In genomic region chr1:160069460-160070231, GRCh38 we compare ENCODE assay signal across 9 cellular contexts. TPM values are rescaled to one million over a fixed set of nuclear protein-coding genes. Genes with fewer than 3 reads are reported as not detected.
DNase-seq lines count a peak whose midpoint lies in the region; ATAC-seq, FAIRE-seq and TF ChIP-seq lines count a peak whose summit lies in the region.
"Had no signal": no experiment of that assay in that cellular context is flagged by ENCODE, and none has a peak within 500 bp of the region (broad histone marks: within the 10 kb centered on the region; RNA-seq: fewer than 3 reads in every experiment).

Gene KCNJ10 (minus strand): TSS chr1:160070160. CDS start chr1:160042532, 27,628 bp downstream.

- no peaks in the 10 kb centered on the region for H3K36me3 Mint-ChIP-seq in T-helper 1 cell treated with Interleukin-12 subunit alpha and Interleukin-12 subunit beta and Interleukin-4 antibody, amounts not matched to agents 30 μg/mL and 1 μg/mL, for 36 hours (ENCODE audit: low read depth)

- peak within 1 kb of the TSS; percentile 92 for H3K4me2 ChIP-seq in HepG2 (ENCODE audit: low read depth, low read length)

- no TSS peak for BruUV-seq in HepG2 (replicated peaks; lab: Mats Ljungman, UMichigan)

- no peak for FAIRE-seq in HepG2 (lab: Jason Lieb, UNC)

- peak within 1 kb of the TSS; percentile 80 for H2AFZ ChIP-seq in HepG2 (ENCODE audit: low read length)

- CTCF ChIA-PET in HepG2 (lab: Yijun Ruan, JAX; ENCODE audit: low intra/inter-chr PET ratio, low total read pairs), result no interaction called here

- peaks cover 3% of the 10 kb centered on the region for H3K79me2 ChIP-seq in HepG2 (ENCODE audit: insufficient read depth, low read length)

- no peak for TF ChIP-seq EP300 in HepG2 (IDR thresholded peaks at IDR 0.05; ENCODE audit: low read depth in 2 of 2, low read length in 2 of 2)
- no peak for TF ChIP-seq EP300 in HepG2 (CRISPR knock-in tag; IDR thresholded peaks at IDR 0.05; ENCODE audit: borderline replicate concordance)
- no peak for TF ChIP-seq EP300 in suprapubic skin (IDR thresholded peaks at IDR 0.05)

- 33% methylated on average over 4 of the region's 32 CpGs for WGBS in HepG2 (ENCODE audit: low lambda C conversion rate)
- WGBS in suprapubic skin, result 15% methylated on average over 28 of the region's 32 CpGs

- H3K36me3 ChIP-seq in ascending aorta (no peaks in the 10 kb centered on the region), HepG2 (replicated peaks in 1 of 2; ENCODE audit: control insufficient read depth in 1 of 2, insufficient read depth in 2 of 2, low read length in 2 of 2) (no peaks in the 10 kb centered on the region; a peak in 1 of 5 replicates), suprapubic skin (no peaks in the 10 kb centered on the region)

- no peak for TF ChIP-seq CTCF in ascending aorta (IDR thresholded peaks at IDR 0.05)
- TF ChIP-seq CTCF in HepG2 (CRISPR knock-in tag; IDR thresholded peaks at IDR 0.05), result no peak
- no peak for TF ChIP-seq CTCF in suprapubic skin (IDR thresholded peaks at IDR 0.05)

- TF ChIP-seq POLR2A in HepG2 (IDR thresholded peaks at IDR 0.05; ENCODE audit: insufficient read depth in 1 of 2, low read depth in 2 of 2, low read length in 2 of 2) (no peak), suprapubic skin (IDR thresholded peaks at IDR 0.05) (no peak)

- no peaks in the 10 kb centered on the region for H3K9me3 Mint-ChIP-seq in T-helper 1 cell treated with Interleukin-12 subunit alpha and Interleukin-12 subunit beta and Interleukin-4 antibody, amounts not matched to agents 30 μg/mL and 1 μg/mL, for 36 hours

- peak; percentile 17 for ATAC-seq in HepG2
- no peak for ATAC-seq in GM21360 (IDR thresholded peaks at IDR 0.05; ENCODE audit: unreplicated experiment)

- H3K4me1 ChIP-seq in ascending aorta (peaks cover 0 to 7% of the 10 kb centered on the region in 2 donors), HepG2 (ENCODE audit: insufficient read depth, low read length) (peaks cover 83% of the 10 kb centered on the region), suprapubic skin (peaks cover 14% of the 10 kb centered on the region)

- no peak within 1 kb of the TSS for H3K27ac Mint-ChIP-seq in T-helper 1 cell treated with Interleukin-12 subunit alpha and Interleukin-12 subunit beta and Interleukin-4 antibody, amounts not matched to agents 30 μg/mL and 1 μg/mL, for 36 hours

- DNase-seq in T-helper 1 cell (no peak), ascending aorta (ENCODE audit: low spot score in 2 of 2) (no peak), HepG2 (ENCODE audit: low spot score) (no peak), suprapubic skin (ENCODE audit: low spot score in 2 of 2) (no peak), iPS-NIHi11 (ENCODE audit: low spot score) (no peak)
- no peak for DNase-seq in activated CD4-positive, alpha-beta T cell treated with anti-CD3 and anti-CD28 coated beads for 48 hours

- H3K27me3 ChIP-seq in ascending aorta (no peaks in the 10 kb centered on the region), HepG2 (ENCODE audit: control insufficient read depth in 1 of 2, insufficient read depth in 2 of 2, low read length in 2 of 2) (no peaks in the 10 kb centered on the region; a peak in 1 of 5 replicates), suprapubic skin (peaks cover 15% of the 10 kb centered on the region)

- H3K4me3 ChIP-seq in ascending aorta (peak within 1 kb of the TSS; percentile 51 to 67), HepG2 (replicated peaks in 1 of 3; ENCODE audit: insufficient read depth in 1 of 3, low read depth in 2 of 3, low read length in 3 of 3) (peak within 1 kb of the TSS; percentile 80 to 87 (median 83)), suprapubic skin (peak within 1 kb of the TSS; percentile 51)

- peak within 1 kb of the TSS; percentile 72 for H3K9ac ChIP-seq in HepG2 (ENCODE audit: insufficient read depth, low read depth, low read length)

- in situ Hi-C loops in HepG2 (cut with HindIII; ENCODE audit: extremely low pct_ligation_motif_present, low pct_unique_long_range_greater_than_20kb), result no loop called here

- no peak for TF ChIP-seq RAD21 in HepG2 (CRISPR knock-in tag; IDR thresholded peaks at IDR 0.05)

- H3K4me3 Mint-ChIP-seq in T-helper 1 cell treated with Interleukin-12 subunit alpha and Interleukin-12 subunit beta and Interleukin-4 antibody, amounts not matched to agents 30 μg/mL and 1 μg/mL, for 36 hours, result peak within 1 kb of the TSS; percentile 86

- POLR2A ChIA-PET in HepG2 (lab: Yijun Ruan, JAX), result interaction anchor here (0.9 to 3.4 kb wide), 6 partner anchors 9 to 193 kb away, joined by 4 to 25 read pairs (median 5); partner anchors contain the start of genes DCAF8, IGSF8 and PIGM

- no peaks in the 10 kb centered on the region for H4K20me1 ChIP-seq in HepG2 (ENCODE audit: insufficient read depth, low read length)

- H3K27me3 Mint-ChIP-seq in T-helper 1 cell treated with Interleukin-12 subunit alpha and Interleukin-12 subunit beta and Interleukin-4 antibody, amounts not matched to agents 30 μg/mL and 1 μg/mL, for 36 hours (ENCODE audit: low read depth), result peaks cover 63% of the 10 kb centered on the region

- no peak within 1 kb of the TSS for H3K27ac ChIP-seq in ascending aorta
- H3K27ac ChIP-seq in HepG2 (ENCODE audit: extremely low read length, insufficient read depth, low read length), result peak within 1 kb of the TSS; percentile 39
- no peak within 1 kb of the TSS for H3K27ac ChIP-seq in suprapubic skin

- intact Hi-C loops in ascending aorta (cut with DNase I), result no loop called here
- intact Hi-C loops in HepG2 (cut with micrococcal nuclease; ENCODE audit: unreplicated experiment), result loop anchor here (1.0 kb wide), 2 partner anchors 16 to 37 kb away; no protein-coding TSS in a partner anchor

- H3K4me1 Mint-ChIP-seq in T-helper 1 cell treated with Interleukin-12 subunit alpha and Interleukin-12 subunit beta and Interleukin-4 antibody, amounts not matched to agents 30 μg/mL and 1 μg/mL, for 36 hours (ENCODE audit: low read depth), result peaks cover 13% of the 10 kb centered on the region

- no peaks in the 10 kb centered on the region for H3K9me3 ChIP-seq in ascending aorta
- no peaks in the 10 kb centered on the region for H3K9me3 ChIP-seq in HepG2 (ENCODE audit: low read length)
- no peaks in the 10 kb centered on the region for H3K9me3 ChIP-seq in suprapubic skin

TF ChIP-seq in HepG2, 621 proteins besides CTCF, POLR2A, EP300 and RAD21 (continues in another document):
- TF ChIP-seq ZNF777 (CRISPR knock-in tag; IDR thresholded peaks at IDR 0.05) (peak; percentile 87), RBAK (CRISPR knock-in tag; IDR thresholded peaks at IDR 0.05) (no peak), TFE3 (CRISPR knock-in tag; IDR thresholded peaks at IDR 0.05) (no peak), ZNF280B (CRISPR knock-in tag; IDR thresholded peaks at IDR 0.05; ENCODE audit: borderline replicate concordance) (no peak), ZNF891 (CRISPR knock-in tag; IDR thresholded peaks at IDR 0.05) (peak; percentile 54; the same call in 1 of the 2 replicates), HOXA9 (CRISPR knock-in tag; IDR thresholded peaks at IDR 0.05; ENCODE audit: borderline replicate concordance) (no peak), CHD2 (IDR thresholded peaks at IDR 0.05; ENCODE audit: low read depth, low read length) (no peak), KLF13 (CRISPR knock-in tag; IDR thresholded peaks at IDR 0.05) (no peak), RBFOX2 (IDR thresholded peaks at IDR 0.05; ENCODE audit: low read depth, low read length) (peak; percentile 60)

RNA-seq across cellular contexts. Expression of gene KCNJ10, which starts in this region (rescaled TPM):
- total RNA-seq in ascending aorta (not detected), HepG2 (2016; rRNA removed; fragmentation: Illumina TruSeq; extraction: Trizol) (4.1 and 4.4 TPM in 2 replicates), suprapubic skin (not detected)
- total RNA-seq in HepG2 (2016; cell fraction: cytosol; rRNA removed; fragmentation: Illumina TruSeq; extraction: Trizol; ENCODE audit: low read depth), result 1.3 and 1.6 TPM in 2 replicates
- 3.2 and 4.0 TPM in 2 replicates for total RNA-seq in HepG2 (2016; cell fraction: insoluble cytoplasmic fraction; rRNA removed; fragmentation: Illumina TruSeq; extraction: Trizol)
- total RNA-seq in HepG2 (2016; cell fraction: membrane; rRNA removed; fragmentation: Illumina TruSeq; extraction: Trizol), result 3.8 and 4.4 TPM in 2 replicates
- 8.4 and 9.2 TPM in 2 replicates for total RNA-seq in HepG2 (2016; cell fraction: nucleus; rRNA removed; fragmentation: Illumina TruSeq; extraction: Trizol)
- polyA plus RNA-seq in HepG2 (2011; rRNA removed), result 9.9 and 10.3 TPM in 2 replicates
- 5.4 and 7.7 TPM in 2 replicates for polyA plus RNA-seq in HepG2 (2011; cell fraction: cytosol; rRNA removed)
- polyA plus RNA-seq in HepG2 (2011; cell fraction: nucleus; rRNA removed), result 16.5 and 20.7 TPM in 2 replicates
- polyA plus RNA-seq in HepG2 (2012), result 3.2 and 4.8 TPM in 2 replicates
- 1.4 and 1.8 TPM in 2 replicates for polyA plus RNA-seq in HepG2 (2016; cell fraction: cytosol; fragmentation: Illumina TruSeq; extraction: Trizol; ENCODE audit: low read depth)
- 6.3 and 7.5 TPM in 2 replicates for polyA plus RNA-seq in HepG2 (2016; cell fraction: insoluble cytoplasmic fraction; fragmentation: Illumina TruSeq; extraction: Trizol; ENCODE audit: low read depth)
- polyA plus RNA-seq in HepG2 (2016; cell fraction: membrane; fragmentation: Illumina TruSeq; extraction: Trizol; ENCODE audit: low read depth), result 3.7 and 3.9 TPM in 2 replicates
- polyA plus RNA-seq in HepG2 (2016; cell fraction: nucleus; fragmentation: Illumina TruSeq; extraction: Trizol; ENCODE audit: insufficient read depth, low read depth), result 20.4 and 22.0 TPM in 2 replicates
- polyA minus RNA-seq in HepG2 (2011; rRNA and poly(A)+ RNA removed; ENCODE audit: low replicate concordance), result 34.8 TPM in 1 of 2 replicates, not detected in the other
- 4.8 and 5.5 TPM in 2 replicates for polyA minus RNA-seq in HepG2 (2011; cell fraction: cytosol; rRNA and poly(A)+ RNA removed)
- 6.7 and 8.1 TPM in 2 replicates for polyA minus RNA-seq in HepG2 (2011; cell fraction: nucleus; rRNA and poly(A)+ RNA removed)
- total RNA-seq: HT1080 had no signal
